ENCODE assay signal across 18 cellular contexts in genomic region chr13:41543664-41544300, GRCh38.
"Had no signal": no experiment of that assay in that cellular context is flagged by ENCODE, and none has a peak within 500 bp of the region (broad histone marks: within the 10 kb centered on the region; RNA-seq: fewer than 3 reads in every experiment).

No MANE protein-coding gene starts in this region.

- H3K4me1 ChIP-seq: gastrocnemius medialis, spleen had no signal

- H3K27ac ChIP-seq: coronary artery, gastrocnemius medialis, heart right ventricle, spleen, WERI-Rb-1 had no signal

- H3K36me3 Mint-ChIP-seq: activated CD4-positive, alpha-beta memory T cell treated with anti-CD3 and anti-CD28 coated beads for 36 hours; mesothelial cell of epicardium had no signal

- DNase-seq: activated CD4-positive, alpha-beta memory T cell treated with anti-CD3 and anti-CD28 coated beads for 36 hours; activated naive CD4-positive, alpha-beta T cell treated with anti-CD3 and anti-CD28 coated beads for 36 hours; activated naive CD8-positive, alpha-beta T cell treated with anti-CD3 and anti-CD28 coated beads, Interleukin-2, amount 50 U/mL, for 24 hours; activated T-cell treated with anti-CD3 and anti-CD28 coated beads, Interleukin-2, amount 50 U/mL, for 1 hour; anterior cingulate cortex; gastrocnemius medialis; heart right ventricle; left colon; nucleus accumbens; spleen; stimulated activated naive B cell treated with anti-CD40 and anti-IgM and Interleukin-4, amounts not matched to agents 10 μg/mL and 1 μg/mL and 100 μg/mL, for 72 hours; WERI-Rb-1 had no signal

- H3K9me3 ChIP-seq: gastrocnemius medialis had no signal

- H3K36me3 ChIP-seq: gastrocnemius medialis, heart right ventricle, spleen, WERI-Rb-1 had no signal

- H3K27ac Mint-ChIP-seq: activated CD4-positive, alpha-beta memory T cell treated with anti-CD3 and anti-CD28 coated beads for 36 hours; activated naive CD4-positive, alpha-beta T cell treated with anti-CD3 and anti-CD28 coated beads for 36 hours; activated naive CD8-positive, alpha-beta T cell treated with anti-CD3 and anti-CD28 coated beads, Interleukin-2, amount 50 U/mL, for 24 hours; activated T-helper 2 cell treated with anti-CD3 and anti-CD28 coated beads, Interferon-gamma antibody, Interleukin-2, Interleukin-4, amounts not matched to agents 10 μg/mL and 5 μg/mL and 100 μg/mL, durations not matched to agents 14 hours and 24 hours and 36 hours; mesothelial cell of epicardium; nephron; stimulated activated naive B cell treated with anti-CD40 and anti-IgM and Interleukin-4, amounts not matched to agents 10 μg/mL and 1 μg/mL and 100 μg/mL, for 72 hours; T-helper 1 cell treated with Interleukin-12 subunit alpha and Interleukin-12 subunit beta and Interleukin-4 antibody, amounts not matched to agents 30 μg/mL and 1 μg/mL, for 36 hours had no signal

- H3K4me3 ChIP-seq: coronary artery, gastrocnemius medialis, heart right ventricle, lung, spleen had no signal

- H3K4me3 Mint-ChIP-seq: activated CD4-positive, alpha-beta memory T cell treated with anti-CD3 and anti-CD28 coated beads for 36 hours; activated naive CD4-positive, alpha-beta T cell treated with anti-CD3 and anti-CD28 coated beads for 36 hours; activated naive CD8-positive, alpha-beta T cell treated with anti-CD3 and anti-CD28 coated beads, Interleukin-2, amount 50 U/mL, for 24 hours; mesothelial cell of epicardium; nephron; stimulated activated naive B cell treated with anti-CD40 and anti-IgM and Interleukin-4, amounts not matched to agents 10 μg/mL and 1 μg/mL and 100 μg/mL, for 72 hours; T-helper 1 cell treated with Interleukin-12 subunit alpha and Interleukin-12 subunit beta and Interleukin-4 antibody, amounts not matched to agents 30 μg/mL and 1 μg/mL, for 36 hours had no signal

- H3K9me3 Mint-ChIP-seq: activated naive CD4-positive, alpha-beta T cell treated with anti-CD3 and anti-CD28 coated beads for 36 hours; activated naive CD8-positive, alpha-beta T cell treated with anti-CD3 and anti-CD28 coated beads, Interleukin-2, amount 50 U/mL, for 24 hours; stimulated activated naive B cell treated with anti-CD40 and anti-IgM and Interleukin-4, amounts not matched to agents 10 μg/mL and 1 μg/mL and 100 μg/mL, for 72 hours had no signal

- H3K27me3 ChIP-seq: gastrocnemius medialis, heart right ventricle, spleen had no signal

- H3K27me3 Mint-ChIP-seq: activated CD4-positive, alpha-beta memory T cell treated with anti-CD3 and anti-CD28 coated beads for 36 hours had no signal
